Comparison of ENCODE assay signal across 1 cellular context in the genomic region with DNA sequence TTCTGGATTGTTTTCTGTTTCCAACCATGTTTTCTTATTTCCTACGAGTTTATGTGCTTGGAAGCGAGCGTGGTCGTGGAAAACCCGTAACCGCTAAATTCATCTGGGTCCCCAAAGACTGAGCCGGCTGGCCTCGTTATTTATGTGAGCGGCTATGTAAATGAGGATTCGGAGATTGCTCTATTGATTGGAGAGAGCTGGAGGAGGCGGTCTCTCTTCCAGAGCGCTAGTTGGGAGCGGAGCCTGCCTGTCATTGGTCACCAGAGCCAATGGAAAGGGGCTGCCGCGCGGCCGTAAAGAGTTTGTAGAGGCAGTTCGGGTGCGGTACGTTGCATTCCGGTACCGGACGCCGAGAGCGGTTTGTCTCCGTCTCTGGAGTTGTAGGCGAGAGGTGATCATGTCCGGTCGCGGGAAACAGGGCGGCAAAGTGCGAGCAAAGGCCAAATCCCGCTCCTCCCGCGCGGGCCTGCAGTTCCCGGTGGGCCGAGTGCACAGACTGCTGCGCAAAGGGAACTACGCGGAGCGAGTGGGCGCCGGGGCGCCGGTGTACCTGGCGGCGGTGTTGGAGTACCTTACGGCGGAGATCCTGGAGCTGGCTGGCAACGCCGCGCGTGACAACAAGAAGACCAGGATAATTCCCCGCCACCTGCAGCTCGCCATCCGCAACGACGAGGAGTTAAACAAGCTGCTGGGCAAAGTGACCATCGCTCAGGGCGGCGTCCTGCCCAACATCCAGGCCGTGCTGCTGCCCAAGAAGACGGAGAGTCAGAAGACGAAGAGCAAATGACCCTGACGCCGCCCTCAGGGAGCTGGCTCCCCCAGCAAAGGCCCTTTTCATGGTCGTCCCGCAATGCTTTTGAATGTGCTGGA.
TF ChIP-seq lines count a peak whose summit lies in the region.

No MANE protein-coding gene starts in this region.

TF ChIP-seq in H1, 55 proteins besides CTCF, POLR2A, EP300 and RAD21:
- TF ChIP-seq SIRT6 (IDR thresholded peaks at IDR 0.05; ENCODE audit: low read length) (no peak), TAF7 (optimal IDR thresholded peaks at IDR 0.05; ENCODE audit: borderline replicate concordance, low read depth, low read length) (peak; percentile 80), RBBP5 (IDR thresholded peaks at IDR 0.05; ENCODE audit: borderline replicate concordance, low read depth, low read length) (peak; percentile 91), SP2 (IDR thresholded peaks at IDR 0.05; ENCODE audit: low read length) (peak; percentile 89), TEAD4 (IDR thresholded peaks at IDR 0.05; ENCODE audit: low read depth, low read length) (peak; percentile 60), MAFK (IDR thresholded peaks at IDR 0.05; ENCODE audit: low read depth, low read length) (no peak), SIX5 (IDR thresholded peaks at IDR 0.05; ENCODE audit: low read depth, low read length) (no peak), CTBP2 (IDR thresholded peaks at IDR 0.05; ENCODE audit: borderline replicate concordance, insufficient read depth, insufficient read length, low read length) (no peak), EGR1 (IDR thresholded peaks at IDR 0.05; ENCODE audit: borderline replicate concordance, low read depth, low read length) (no peak), BCL11A (IDR thresholded peaks at IDR 0.05; ENCODE audit: low read depth in 2 of 2, low read length in 2 of 2) (no peak), CBX5 (IDR thresholded peaks at IDR 0.05; ENCODE audit: low read depth, low read length) (no peak), KDM5A (IDR thresholded peaks at IDR 0.05; ENCODE audit: low read length) (no peak), BRCA1 (IDR thresholded peaks at IDR 0.05; ENCODE audit: low read depth, low read length) (no peak), ASH2L (IDR thresholded peaks at IDR 0.05; ENCODE audit: low read length) (peak; percentile 75), CHD1 (IDR thresholded peaks at IDR 0.05; ENCODE audit: low read depth, low read length) (no peak), SIN3A (conservative IDR thresholded peaks at IDR 0.05 in 1 of 2, IDR thresholded peaks at IDR 0.05 in 1 of 2; ENCODE audit: low read depth in 1 of 2, low read length in 2 of 2) (no peak), RFX5 (IDR thresholded peaks at IDR 0.05; ENCODE audit: borderline replicate concordance, low read depth, low read length) (no peak), JUND (IDR thresholded peaks at IDR 0.05; ENCODE audit: low read length) (no peak), FOSL1 (IDR thresholded peaks at IDR 0.05; ENCODE audit: insufficient read depth, low read depth, low read length) (no peak), EZH2 (IDR thresholded peaks at IDR 0.05; ENCODE audit: low read depth, low read length, severe bottlenecking) (peak; percentile 32), POLR2AphosphoS5 (IDR thresholded peaks at IDR 0.05; ENCODE audit: low read depth, low read length) (peak; percentile 91), RXRA (IDR thresholded peaks at IDR 0.05; ENCODE audit: insufficient read depth, low read depth, low read length) (no peak), KDM1A (IDR thresholded peaks at IDR 0.05; ENCODE audit: borderline replicate concordance, low read length) (no peak), TCF12 (IDR thresholded peaks at IDR 0.05; ENCODE audit: low read depth, low read length) (no peak), TAF1 (IDR thresholded peaks at IDR 0.05; ENCODE audit: low read depth, low read length) (peak; percentile 87), POU5F1 (IDR thresholded peaks at IDR 0.05; ENCODE audit: low read depth, low read length) (no peak), ATF2 (IDR thresholded peaks at IDR 0.05; ENCODE audit: low read length) (no peak; the same call in 1 of the 2 replicates), NANOG (IDR thresholded peaks at IDR 0.05; ENCODE audit: insufficient read depth, low read depth, low read length, poor library complexity, severe bottlenecking) (no peak), HDAC2 (IDR thresholded peaks at IDR 0.05; ENCODE audit: borderline replicate concordance in 1 of 2, low read depth in 2 of 2, low read length in 2 of 2) (no peak), SUZ12 (IDR thresholded peaks at IDR 0.05; ENCODE audit: low read length) (no peak), CBX8 (IDR thresholded peaks at IDR 0.05; ENCODE audit: borderline replicate concordance, low read depth, low read length) (no peak), ZNF274 (IDR thresholded peaks at IDR 0.05; ENCODE audit: borderline replicate concordance, extremely low read depth, low read length) (no peak), SP4 (IDR thresholded peaks at IDR 0.05; ENCODE audit: low read length) (peak; percentile 70), BACH1 (IDR thresholded peaks at IDR 0.05; ENCODE audit: low read length) (no peak), JUN (IDR thresholded peaks at IDR 0.05; ENCODE audit: low read depth, low read length) (no peak), TBP (IDR thresholded peaks at IDR 0.05; ENCODE audit: low read depth, low read length) (peak; percentile 99), RNF2 (IDR thresholded peaks at IDR 0.05; ENCODE audit: borderline replicate concordance, low read depth, low read length, missing control alignments, poor library complexity, severe bottlenecking) (no peak), GTF2F1 (IDR thresholded peaks at IDR 0.05; ENCODE audit: borderline replicate concordance, low read depth, low read length) (no peak), KDM4A (IDR thresholded peaks at IDR 0.05; ENCODE audit: low read depth, low read length, severe bottlenecking) (peak; percentile 80), SRF (IDR thresholded peaks at IDR 0.05; ENCODE audit: low read depth, low read length) (no peak), PHF8 (conservative IDR thresholded peaks at IDR 0.05; ENCODE audit: low read depth, low read length) (peak; percentile 81; the same call in 1 of the 2 replicates), YY1 (IDR thresholded peaks at IDR 0.05; ENCODE audit: low read depth, low read length) (no peak), SP1 (IDR thresholded peaks at IDR 0.05; ENCODE audit: low read depth, low read length) (peak; percentile 100), SAP30 (IDR thresholded peaks at IDR 0.05; ENCODE audit: insufficient read depth, insufficient replicate concordance, low read length) (no peak), CREB1 (IDR thresholded peaks at IDR 0.05) (no peak), CEBPB (IDR thresholded peaks at IDR 0.05; ENCODE audit: low read depth, low read length) (no peak), CHD2 (IDR thresholded peaks at IDR 0.05; ENCODE audit: low read length) (peak; percentile 95), NRF1 (IDR thresholded peaks at IDR 0.05; ENCODE audit: low read depth, low read length) (no peak), HDAC6 (IDR thresholded peaks at IDR 0.05; ENCODE audit: low read depth, low read length) (no peak), GABPA (IDR thresholded peaks at IDR 0.05; ENCODE audit: borderline replicate concordance, insufficient read depth, low read length) (no peak)
- TF ChIP-seq, protein P1, sequence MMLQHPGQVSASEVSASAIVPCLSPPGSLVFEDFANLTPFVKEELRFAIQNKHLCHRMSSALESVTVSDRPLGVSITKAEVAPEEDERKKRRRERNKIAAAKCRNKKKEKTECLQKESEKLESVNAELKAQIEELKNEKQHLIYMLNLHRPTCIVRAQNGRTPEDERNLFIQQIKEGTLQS (IDR thresholded peaks at IDR 0.05; ENCODE audit: insufficient read depth, low read depth, low read length) = no peak
- TF ChIP-seq, protein P2, sequence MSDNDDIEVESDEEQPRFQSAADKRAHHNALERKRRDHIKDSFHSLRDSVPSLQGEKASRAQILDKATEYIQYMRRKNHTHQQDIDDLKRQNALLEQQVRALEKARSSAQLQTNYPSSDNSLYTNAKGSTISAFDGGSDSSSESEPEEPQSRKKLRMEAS (IDR thresholded peaks at IDR 0.05) = 0 out of 2 replicates have a peak, but pooled peaks have one; percentile 8
- TF ChIP-seq, protein P3, sequence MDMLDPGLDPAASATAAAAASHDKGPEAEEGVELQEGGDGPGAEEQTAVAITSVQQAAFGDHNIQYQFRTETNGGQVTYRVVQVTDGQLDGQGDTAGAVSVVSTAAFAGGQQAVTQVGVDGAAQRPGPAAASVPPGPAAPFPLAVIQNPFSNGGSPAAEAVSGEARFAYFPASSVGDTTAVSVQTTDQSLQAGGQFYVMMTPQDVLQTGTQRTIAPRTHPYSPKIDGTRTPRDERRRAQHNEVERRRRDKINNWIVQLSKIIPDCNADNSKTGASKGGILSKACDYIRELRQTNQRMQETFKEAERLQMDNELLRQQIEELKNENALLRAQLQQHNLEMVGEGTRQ (IDR thresholded peaks at IDR 0.05; ENCODE audit: low read length) = no peak
- TF ChIP-seq, protein P4, sequence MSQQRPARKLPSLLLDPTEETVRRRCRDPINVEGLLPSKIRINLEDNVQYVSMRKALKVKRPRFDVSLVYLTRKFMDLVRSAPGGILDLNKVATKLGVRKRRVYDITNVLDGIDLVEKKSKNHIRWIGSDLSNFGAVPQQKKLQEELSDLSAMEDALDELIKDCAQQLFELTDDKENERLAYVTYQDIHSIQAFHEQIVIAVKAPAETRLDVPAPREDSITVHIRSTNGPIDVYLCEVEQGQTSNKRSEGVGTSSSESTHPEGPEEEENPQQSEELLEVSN (IDR thresholded peaks at IDR 0.05) = no peak
- TF ChIP-seq, protein P5, sequence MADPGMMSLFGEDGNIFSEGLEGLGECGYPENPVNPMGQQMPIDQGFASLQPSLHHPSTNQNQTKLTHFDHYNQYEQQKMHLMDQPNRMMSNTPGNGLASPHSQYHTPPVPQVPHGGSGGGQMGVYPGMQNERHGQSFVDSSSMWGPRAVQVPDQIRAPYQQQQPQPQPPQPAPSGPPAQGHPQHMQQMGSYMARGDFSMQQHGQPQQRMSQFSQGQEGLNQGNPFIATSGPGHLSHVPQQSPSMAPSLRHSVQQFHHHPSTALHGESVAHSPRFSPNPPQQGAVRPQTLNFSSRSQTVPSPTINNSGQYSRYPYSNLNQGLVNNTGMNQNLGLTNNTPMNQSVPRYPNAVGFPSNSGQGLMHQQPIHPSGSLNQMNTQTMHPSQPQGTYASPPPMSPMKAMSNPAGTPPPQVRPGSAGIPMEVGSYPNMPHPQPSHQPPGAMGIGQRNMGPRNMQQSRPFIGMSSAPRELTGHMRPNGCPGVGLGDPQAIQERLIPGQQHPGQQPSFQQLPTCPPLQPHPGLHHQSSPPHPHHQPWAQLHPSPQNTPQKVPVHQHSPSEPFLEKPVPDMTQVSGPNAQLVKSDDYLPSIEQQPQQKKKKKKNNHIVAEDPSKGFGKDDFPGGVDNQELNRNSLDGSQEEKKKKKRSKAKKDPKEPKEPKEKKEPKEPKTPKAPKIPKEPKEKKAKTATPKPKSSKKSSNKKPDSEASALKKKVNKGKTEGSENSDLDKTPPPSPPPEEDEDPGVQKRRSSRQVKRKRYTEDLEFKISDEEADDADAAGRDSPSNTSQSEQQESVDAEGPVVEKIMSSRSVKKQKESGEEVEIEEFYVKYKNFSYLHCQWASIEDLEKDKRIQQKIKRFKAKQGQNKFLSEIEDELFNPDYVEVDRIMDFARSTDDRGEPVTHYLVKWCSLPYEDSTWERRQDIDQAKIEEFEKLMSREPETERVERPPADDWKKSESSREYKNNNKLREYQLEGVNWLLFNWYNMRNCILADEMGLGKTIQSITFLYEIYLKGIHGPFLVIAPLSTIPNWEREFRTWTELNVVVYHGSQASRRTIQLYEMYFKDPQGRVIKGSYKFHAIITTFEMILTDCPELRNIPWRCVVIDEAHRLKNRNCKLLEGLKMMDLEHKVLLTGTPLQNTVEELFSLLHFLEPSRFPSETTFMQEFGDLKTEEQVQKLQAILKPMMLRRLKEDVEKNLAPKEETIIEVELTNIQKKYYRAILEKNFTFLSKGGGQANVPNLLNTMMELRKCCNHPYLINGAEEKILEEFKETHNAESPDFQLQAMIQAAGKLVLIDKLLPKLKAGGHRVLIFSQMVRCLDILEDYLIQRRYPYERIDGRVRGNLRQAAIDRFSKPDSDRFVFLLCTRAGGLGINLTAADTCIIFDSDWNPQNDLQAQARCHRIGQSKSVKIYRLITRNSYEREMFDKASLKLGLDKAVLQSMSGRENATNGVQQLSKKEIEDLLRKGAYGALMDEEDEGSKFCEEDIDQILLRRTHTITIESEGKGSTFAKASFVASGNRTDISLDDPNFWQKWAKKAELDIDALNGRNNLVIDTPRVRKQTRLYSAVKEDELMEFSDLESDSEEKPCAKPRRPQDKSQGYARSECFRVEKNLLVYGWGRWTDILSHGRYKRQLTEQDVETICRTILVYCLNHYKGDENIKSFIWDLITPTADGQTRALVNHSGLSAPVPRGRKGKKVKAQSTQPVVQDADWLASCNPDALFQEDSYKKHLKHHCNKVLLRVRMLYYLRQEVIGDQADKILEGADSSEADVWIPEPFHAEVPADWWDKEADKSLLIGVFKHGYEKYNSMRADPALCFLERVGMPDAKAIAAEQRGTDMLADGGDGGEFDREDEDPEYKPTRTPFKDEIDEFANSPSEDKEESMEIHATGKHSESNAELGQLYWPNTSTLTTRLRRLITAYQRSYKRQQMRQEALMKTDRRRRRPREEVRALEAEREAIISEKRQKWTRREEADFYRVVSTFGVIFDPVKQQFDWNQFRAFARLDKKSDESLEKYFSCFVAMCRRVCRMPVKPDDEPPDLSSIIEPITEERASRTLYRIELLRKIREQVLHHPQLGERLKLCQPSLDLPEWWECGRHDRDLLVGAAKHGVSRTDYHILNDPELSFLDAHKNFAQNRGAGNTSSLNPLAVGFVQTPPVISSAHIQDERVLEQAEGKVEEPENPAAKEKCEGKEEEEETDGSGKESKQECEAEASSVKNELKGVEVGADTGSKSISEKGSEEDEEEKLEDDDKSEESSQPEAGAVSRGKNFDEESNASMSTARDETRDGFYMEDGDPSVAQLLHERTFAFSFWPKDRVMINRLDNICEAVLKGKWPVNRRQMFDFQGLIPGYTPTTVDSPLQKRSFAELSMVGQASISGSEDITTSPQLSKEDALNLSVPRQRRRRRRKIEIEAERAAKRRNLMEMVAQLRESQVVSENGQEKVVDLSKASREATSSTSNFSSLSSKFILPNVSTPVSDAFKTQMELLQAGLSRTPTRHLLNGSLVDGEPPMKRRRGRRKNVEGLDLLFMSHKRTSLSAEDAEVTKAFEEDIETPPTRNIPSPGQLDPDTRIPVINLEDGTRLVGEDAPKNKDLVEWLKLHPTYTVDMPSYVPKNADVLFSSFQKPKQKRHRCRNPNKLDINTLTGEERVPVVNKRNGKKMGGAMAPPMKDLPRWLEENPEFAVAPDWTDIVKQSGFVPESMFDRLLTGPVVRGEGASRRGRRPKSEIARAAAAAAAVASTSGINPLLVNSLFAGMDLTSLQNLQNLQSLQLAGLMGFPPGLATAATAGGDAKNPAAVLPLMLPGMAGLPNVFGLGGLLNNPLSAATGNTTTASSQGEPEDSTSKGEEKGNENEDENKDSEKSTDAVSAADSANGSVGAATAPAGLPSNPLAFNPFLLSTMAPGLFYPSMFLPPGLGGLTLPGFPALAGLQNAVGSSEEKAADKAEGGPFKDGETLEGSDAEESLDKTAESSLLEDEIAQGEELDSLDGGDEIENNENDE (IDR thresholded peaks at IDR 0.05; ENCODE audit: insufficient replicate concordance, low read length) = no peak
